8 cellular contexts compared by ENCODE assay signal in the genomic region with DNA sequence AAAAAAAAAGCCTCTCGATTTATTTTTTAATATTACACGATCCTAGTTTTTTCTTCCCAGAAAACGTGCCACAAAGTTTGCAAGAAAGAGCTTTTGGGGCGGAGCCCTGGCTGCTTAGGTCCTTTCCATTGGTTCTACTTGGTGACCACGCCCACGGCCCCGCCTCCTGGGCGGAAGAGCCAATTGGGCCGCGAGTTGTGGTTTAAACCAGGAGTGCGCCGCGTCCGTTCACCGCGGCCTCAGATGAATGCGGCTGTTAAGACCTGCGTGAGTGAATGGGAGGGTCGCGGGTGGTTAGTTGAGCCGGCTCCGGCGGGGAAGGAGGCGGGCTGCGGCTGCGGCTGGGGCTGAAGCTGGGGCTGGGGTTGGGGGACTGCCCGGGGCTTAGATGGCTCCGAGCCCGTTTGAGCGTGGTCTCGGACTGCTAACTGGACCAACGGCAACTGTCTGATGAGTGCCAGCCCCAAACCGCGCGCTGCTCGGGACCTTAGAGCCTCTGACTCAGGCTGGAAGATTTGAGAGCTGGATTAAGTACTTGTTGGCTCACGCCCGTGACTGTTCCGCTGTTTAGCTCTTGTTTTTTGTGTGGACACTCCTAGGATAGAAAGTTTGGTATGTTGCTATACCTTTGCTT. TPM values are rescaled to one million over a fixed set of nuclear protein-coding genes. Genes with fewer than 3 reads are reported as not detected.
A peak's percentile ranks its signal among the peaks of the same experiment; 100 is the strongest.
DNase-seq lines count a peak whose midpoint lies in the region; TF ChIP-seq lines count a peak whose summit lies in the region.

A gene (plus strand): TSS at position 231 of the 634 bp plus-strand sequence. CDS start 458 bp downstream, outside the sequence.

- H3K27ac Mint-ChIP-seq in neural crest cell (ENCODE audit: unreplicated experiment): peak within 1 kb of the TSS; percentile 89

- peak within 1 kb of the TSS; percentile 97 for H3K9ac ChIP-seq in Loucy (ENCODE audit: low read depth, low read length, poor library complexity, severe bottlenecking)

- DNase-seq in ELR (ENCODE audit: low read depth) (peak; percentile 99), H7 (peak; percentile 90), SHP77 (lab: John Stamatoyannopoulos, UW) (peak; percentile 94 to 97), fibroblast of the conjunctiva (ENCODE audit: low read depth) (peak; percentile 96), neural crest cell (ENCODE audit: low read depth, low spot score) (peak; percentile 95), stomach (peak; percentile 98)
- DNase-seq in activated T-helper 9 cell treated with anti-CD3 and anti-CD28 coated beads, Interleukin-2, amount 50 U/mL, for 16 hours (ENCODE audit: low read depth): peak; percentile 88

- peaks cover 69% of the 10 kb centered on the region for H3K79me2 ChIP-seq in Loucy (ENCODE audit: insufficient read depth, low read length)

- peaks cover 10% of the 10 kb centered on the region; the same call in 1 of the 2 replicates for H3F3A ChIP-seq in Loucy (ENCODE audit: low read depth)

- H3K4me2 ChIP-seq in Loucy (ENCODE audit: low read depth, low read length, poor library complexity, severe bottlenecking): peak within 1 kb of the TSS; percentile 84

- H3K27me3 ChIP-seq in H7 (ENCODE audit: control insufficient read depth, insufficient read depth, low read length): no peaks in the 10 kb centered on the region
- H3K27me3 ChIP-seq in Loucy (ENCODE audit: insufficient read depth, low read length, poor library complexity, severe bottlenecking): no peaks in the 10 kb centered on the region
- no peaks in the 10 kb centered on the region for H3K27me3 ChIP-seq in stomach

- 0 to 1% (median 0%) methylated on average over 30 to 39 of the region's 39 CpGs for WGBS in stomach, 5 donors

- peak within 1 kb of the TSS; percentile 49; the same call in 1 of the 2 replicates for H2AFZ ChIP-seq in Loucy (ENCODE audit: low read length)

- no peaks in the 10 kb centered on the region for H3K9me3 Mint-ChIP-seq in neural crest cell

- intact Hi-C loops in stomach (cut with DNase I; ENCODE audit: low total_unique reads): no loop called here

- no peak for TF ChIP-seq EP300 in stomach (IDR thresholded peaks at IDR 0.05)

- H3K9me3 ChIP-seq in Loucy (ENCODE audit: insufficient read depth, low read depth, low read length) (no peaks in the 10 kb centered on the region), stomach (no peaks in the 10 kb centered on the region)

- H3K36me3 ChIP-seq in H7 (replicated peaks; ENCODE audit: control insufficient read depth, insufficient read depth, low read length) (peaks cover 25% of the 10 kb centered on the region), Loucy (ENCODE audit: insufficient read depth, low read length) (no peaks in the 10 kb centered on the region), stomach (no peaks in the 10 kb centered on the region)

- H3K4me3 Mint-ChIP-seq in neural crest cell: peak within 1 kb of the TSS; percentile 94

- no peak for TF ChIP-seq CTCF in Loucy (conservative IDR thresholded peaks at IDR 0.05; ENCODE audit: low read length)
- TF ChIP-seq CTCF in neural crest cell (conservative IDR thresholded peaks at IDR 0.05): no peak
- TF ChIP-seq CTCF in stomach (IDR thresholded peaks at IDR 0.05): no peak

- H3K4me1 ChIP-seq in Loucy (ENCODE audit: insufficient read depth, low read length, poor library complexity, severe bottlenecking) (peaks cover 34% of the 10 kb centered on the region), stomach (peaks cover 31 to 49% (median 39%) of the 10 kb centered on the region in 4 donors)

- TF ChIP-seq POLR2A in stomach (IDR thresholded peaks at IDR 0.05): no peak

- H4K20me1 ChIP-seq in Loucy (ENCODE audit: insufficient read depth, low read length, poor library complexity, severe bottlenecking): peaks cover 24% of the 10 kb centered on the region

- no peaks in the 10 kb centered on the region for H3K27me3 Mint-ChIP-seq in neural crest cell (ENCODE audit: low read depth)

- H3K9me2 ChIP-seq in Loucy (replicated peaks; ENCODE audit: low read depth, low read length): no peaks in the 10 kb centered on the region

- H3K36me3 Mint-ChIP-seq in neural crest cell (ENCODE audit: low read depth): no peaks in the 10 kb centered on the region

- H3K4me3 ChIP-seq in H7 (ENCODE audit: insufficient read depth, low read depth, low read length) (peak within 1 kb of the TSS; percentile 93), Loucy (ENCODE audit: low read length, poor library complexity, severe bottlenecking) (peak within 1 kb of the TSS; percentile 90), stomach (peak within 1 kb of the TSS; percentile 65 to 90 (median 74))

- peaks cover 71% of the 10 kb centered on the region for H3K4me1 Mint-ChIP-seq in neural crest cell

- H3K27ac ChIP-seq in stomach: peak within 1 kb of the TSS; percentile 42 to 88 (median 85)

RNA-seq across cellular contexts. Expression of the gene that starts here (rescaled TPM):
- total RNA-seq in H7 (2014; rRNA removed; shearing (Covaris generic)): 372 and 415 TPM in 2 replicates
- 157 and 167 TPM in 2 replicates for total RNA-seq in neural crest cell
- total RNA-seq in stomach: 10 to 100 TPM in 3 of 5 donors, 1 to 10 TPM in 1, not detected in 1; 2.3 to 27.0 (median 20.8) TPM
- polyA plus RNA-seq in stomach: 100 to 1,000 TPM in 1 of 3 donors, 10 to 100 TPM in 2; 17.4 to 104 (median 23.9) TPM

Comparison
In these comparisons a context has a peak if more than half of its experiments do, and no peak if none do; other contexts are left out.
1. Peak in every context shown above with its lines: DNase-seq, H3K4me3 ChIP-seq and H3K27ac ChIP-seq.